Comparison of ENCODE assay signal across 9 cellular contexts in genomic region chr13:96650301-96650886, GRCh38.
A peak's percentile ranks its signal among the peaks of the same experiment; 100 is the strongest.
DNase-seq lines count a peak whose midpoint lies in the region; ATAC-seq and TF ChIP-seq lines count a peak whose summit lies in the region.
"Had no signal": no experiment of that assay in that cellular context is flagged by ENCODE, and none has a peak within 500 bp of the region (broad histone marks: within the 10 kb centered on the region; RNA-seq: fewer than 3 reads in every experiment).

No MANE protein-coding gene starts in this region.

- H3K36me3 Mint-ChIP-seq in activated CD4-positive, alpha-beta T cell treated with anti-CD3 and anti-CD28 coated beads, Interleukin-2, amount 10 ng/mL, durations not matched to agents 24 days and 14 days (ENCODE audit: low read depth) = no peaks in the 10 kb centered on the region

- DNase-seq in Caki2 (ENCODE audit: low read depth) = peak; percentile 63
- DNase-seq in epithelial cell of esophagus (ENCODE audit: low read depth) = peak; percentile 82
- no peak for DNase-seq in DMS79 treated with DMSO at 0.1 percent for 48 hours (lab: John Stamatoyannopoulos, UW)
- DNase-seq in NCI-H146 treated with DMSO at 0.1 percent for 48 hours (lab: John Stamatoyannopoulos, UW; ENCODE audit: unreplicated experiment) = no peak
- DNase-seq in activated CD4-positive, alpha-beta T cell treated with anti-CD3 and anti-CD28 coated beads, Interleukin-2, amount 10 ng/mL, durations not matched to agents 24 days and 14 days = no peak
- DNase-seq in transverse colon = no peak
- DNase-seq: NCI-H146 had no signal

- no peak for TF ChIP-seq POLR2A in transverse colon (IDR thresholded peaks at IDR 0.05)

- no peaks in the 10 kb centered on the region for H3K27me3 Mint-ChIP-seq in activated CD4-positive, alpha-beta T cell treated with anti-CD3 and anti-CD28 coated beads, Interleukin-2, amount 10 ng/mL, durations not matched to agents 24 days and 14 days

- in situ Hi-C loops in Caki2 (cut with HindIII; ENCODE audit: low pct_unique_long_range_greater_than_20kb, low sequenced_read_pairs) (no loop called here), transverse colon (cut with MboI; ENCODE audit: low pct_ligation_motif_present in 1 of 4, low pct_unique_long_range_greater_than_20kb in 1 of 4, low sequenced_read_pairs in 3 of 4) (no loop called here)

- TF ChIP-seq EP300 in transverse colon (IDR thresholded peaks at IDR 0.05; ENCODE audit: low read depth) = no peak

- 56 to 66% methylated on average over 2 to 3 of the region's 3 CpGs for WGBS in transverse colon (ENCODE audit: low coverage in 1 of 2), 2 donors

- H3K27me3 ChIP-seq in transverse colon = no peaks in the 10 kb centered on the region

- H3K27ac ChIP-seq in transverse colon = no peak overlapping the region

- no peaks in the 10 kb centered on the region for H3K9me3 ChIP-seq in transverse colon

- TF ChIP-seq CTCF in epithelial cell of esophagus (IDR thresholded peaks at IDR 0.05; ENCODE audit: insufficient read depth, low read depth, low read length, missing control alignments) = no peak
- TF ChIP-seq CTCF in transverse colon (IDR thresholded peaks at IDR 0.05) = no peak

- no peaks in the 10 kb centered on the region for H3K4me1 Mint-ChIP-seq in activated CD4-positive, alpha-beta T cell treated with anti-CD3 and anti-CD28 coated beads, Interleukin-2, amount 10 ng/mL, durations not matched to agents 24 days and 14 days

- H3K27ac Mint-ChIP-seq in activated CD4-positive, alpha-beta T cell treated with anti-CD3 and anti-CD28 coated beads, Interleukin-2, amount 10 ng/mL, durations not matched to agents 24 days and 14 days = no peak overlapping the region

- no peaks in the 10 kb centered on the region for H3K36me3 ChIP-seq in transverse colon

- H3K4me3 ChIP-seq in epithelial cell of esophagus (ENCODE audit: low read length) = no peak overlapping the region
- no peak overlapping the region for H3K4me3 ChIP-seq in transverse colon

- intact Hi-C loops in activated CD4-positive, alpha-beta T cell treated with anti-CD3 and anti-CD28 coated beads, Interleukin-2, amount 10 ng/mL, durations not matched to agents 24 days and 14 days (cut with micrococcal nuclease) = no loop called here
- intact Hi-C loops in transverse colon (cut with DNase I; ENCODE audit: low total_unique reads) = no loop called here

- peaks cover 6% of the 10 kb centered on the region for H3K9me3 Mint-ChIP-seq in activated CD4-positive, alpha-beta T cell treated with anti-CD3 and anti-CD28 coated beads, Interleukin-2, amount 10 ng/mL, durations not matched to agents 24 days and 14 days

- no peak overlapping the region for H3K4me3 Mint-ChIP-seq in activated CD4-positive, alpha-beta T cell treated with anti-CD3 and anti-CD28 coated beads, Interleukin-2, amount 10 ng/mL, durations not matched to agents 24 days and 14 days

- no peaks in the 10 kb centered on the region for H3K4me1 ChIP-seq in transverse colon

- ATAC-seq in GM21619 (IDR thresholded peaks at IDR 0.05; ENCODE audit: unreplicated experiment) = peak; percentile 82
- ATAC-seq in HG03457 (IDR thresholded peaks at IDR 0.05; ENCODE audit: unreplicated experiment) = peak; percentile 74

Comparison
In these comparisons a context has a peak if more than half of its experiments do, and no peak if none do; other contexts are left out.
1. DNase-seq: peak in Caki2 (single experiment) and epithelial cell of esophagus (single experiment); none in DMS79 treated with DMSO at 0.1 percent for 48 hours (single experiment), NCI-H146 treated with DMSO at 0.1 percent for 48 hours (single experiment), activated CD4-positive, alpha-beta T cell treated with anti-CD3 and anti-CD28 coated beads, Interleukin-2, amount 10 ng/mL, durations not matched to agents 24 days and 14 days (single experiment) and transverse colon (single experiment).